18 cellular contexts compared by ENCODE assay signal in genomic region chr4:39004818-39005217, GRCh38. TPM values are rescaled to one million over a fixed set of nuclear protein-coding genes. Genes with fewer than 3 reads are reported as not detected.
"Had no signal": no experiment of that assay in that cellular context is flagged by ENCODE, and none has a peak within 500 bp of the region (broad histone marks: within the 10 kb centered on the region; RNA-seq: fewer than 3 reads in every experiment).

No MANE protein-coding gene starts in this region.

- H3K27me3 Mint-ChIP-seq: naive thymus-derived CD8-positive, alpha-beta T cell had no signal

- DNase-seq: effector memory CD4-positive, alpha-beta T cell; foreskin keratinocyte; kidney; left cardiac atrium; left ventricle myocardium inferior; mesendoderm; naive thymus-derived CD8-positive, alpha-beta T cell; sigmoid colon; stimulated activated CD4-positive, alpha-beta T cell treated with anti-CD3 and anti-CD28 coated beads, Interleukin-2, amount 100 ng/mL, for 24 hours; stimulated activated CD4-positive, alpha-beta T cell treated with anti-CD3 and anti-CD28 coated beads, Interleukin-4, amount 100 ng/mL, for 4 hours; stimulated activated naive CD4-positive, alpha-beta T cell; stomach; substantia nigra; transverse colon had no signal

- H3K4me3 Mint-ChIP-seq: naive thymus-derived CD8-positive, alpha-beta T cell had no signal

- ATAC-seq: esophagus mucosa; foreskin keratinocyte; left cardiac atrium; naive thymus-derived CD8-positive, alpha-beta T cell had no signal

RNA-seq across cellular contexts. Expression of gene TMEM156, which starts 27.4 kb away (rescaled TPM):
- total RNA-seq: left ventricle myocardium inferior, osteoblast, right atrium auricular region, thoracic aorta had no signal
